In the genomic region with DNA sequence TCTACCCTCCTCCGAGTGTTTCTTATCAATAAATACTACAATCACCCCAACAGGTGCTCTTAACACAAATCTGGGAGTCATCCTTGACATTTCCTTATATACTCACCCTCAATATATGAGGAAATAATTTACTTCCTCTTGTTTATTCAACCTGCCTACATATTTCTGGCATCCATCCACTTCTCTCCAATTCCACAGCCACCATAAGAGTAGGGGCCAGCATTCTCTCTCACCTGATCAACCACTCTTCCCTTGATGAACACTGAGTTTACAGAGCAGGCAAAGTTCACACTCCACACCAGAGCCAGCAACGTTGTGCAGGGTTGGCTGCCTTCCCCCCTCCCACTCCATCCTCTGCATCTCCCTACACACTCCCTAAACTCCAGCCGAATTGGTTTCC, we compare ENCODE assay signal across 23 cellular contexts.
A peak's percentile ranks its signal among the peaks of the same experiment; 100 is the strongest.
DNase-seq lines count a peak whose midpoint lies in the region; ATAC-seq, FAIRE-seq and TF ChIP-seq lines count a peak whose summit lies in the region.
"Had no signal": no experiment of that assay in that cellular context is flagged by ENCODE, and none has a peak within 500 bp of the region (broad histone marks: within the 10 kb centered on the region; RNA-seq: fewer than 3 reads in every experiment).

No MANE protein-coding gene starts in this region.

- no peaks in the 10 kb centered on the region for H3K36me3 ChIP-seq in bronchial epithelial cell (ENCODE audit: control insufficient read depth, insufficient read depth, low read length)
- H3K36me3 ChIP-seq in mucosa of stomach (ENCODE audit: control insufficient read depth, insufficient read depth, low read length) = no peaks in the 10 kb centered on the region
- H3K36me3 ChIP-seq: BE2C; BLaER1 treated with 17β-estradiol and CSF1 and Interleukin-3, amounts not matched to agents 10 nM and 100 nM had no signal

- BruUV-seq in Calu3 (replicated peaks; lab: Mats Ljungman, UMichigan) = no TSS peak

- CTCF ChIA-PET in Calu3 (lab: Charles Lee) = no interaction called here

- no peaks in the 10 kb centered on the region for H3K4me1 ChIP-seq in mucosa of stomach (ENCODE audit: control insufficient read depth, insufficient read depth, low read length)
- H3K4me1 ChIP-seq: A549, BE2C had no signal

- H3K27ac Mint-ChIP-seq in Calu3 (ENCODE audit: unreplicated experiment) = no peak overlapping the region
- H3K27ac Mint-ChIP-seq in natural killer cell treated with Interleukin-12 subunit alpha and Interleukin-12 subunit beta and Interleukin-15 and Interleukin-18, amount 100 ng/mL, for 72 hours = no peak overlapping the region
- H3K27ac Mint-ChIP-seq: CD14-positive monocyte; CD4-positive, alpha-beta T cell; CD8-positive, alpha-beta memory T cell; GM23338 had no signal

- H3K27me3 ChIP-seq in bronchial epithelial cell (ENCODE audit: control insufficient read depth, insufficient read depth, low read length) = no peaks in the 10 kb centered on the region
- no peaks in the 10 kb centered on the region for H3K27me3 ChIP-seq in mucosa of stomach (ENCODE audit: control insufficient read depth, insufficient read depth, low read length)
- H3K27me3 ChIP-seq in dorsolateral prefrontal cortex = no peaks in the 10 kb centered on the region
- H3K27me3 ChIP-seq: BE2C; BLaER1 treated with 17β-estradiol and CSF1 and Interleukin-3, amounts not matched to agents 10 nM and 100 nM had no signal

- H3K4me3 ChIP-seq in bronchial epithelial cell (ENCODE audit: low read depth, low read length) (no peak overlapping the region), mucosa of stomach (ENCODE audit: low read length) (peak overlapping the region; percentile 8), dorsolateral prefrontal cortex (no peak overlapping the region)
- H3K4me3 ChIP-seq: A549; BLaER1 treated with 17β-estradiol and CSF1 and Interleukin-3, amounts not matched to agents 10 nM and 100 nM; GM23338 had no signal

- H3K27ac ChIP-seq in dorsolateral prefrontal cortex = peak overlapping the region in 2 of 59 donors; percentile 21 to 71
- H3K27ac ChIP-seq: 22Rv1; A549; BLaER1 treated with 17β-estradiol and CSF1 and Interleukin-3, amounts not matched to agents 10 nM and 100 nM had no signal

- intact Hi-C loops in Calu3 (cut with micrococcal nuclease; ENCODE audit: unreplicated experiment) (no loop called here), left colon (cut with DNase I, micrococcal nuclease) (no loop called here), dorsolateral prefrontal cortex (cut with DNase I) (no loop called here)

- no peaks in the 10 kb centered on the region for H3K36me3 Mint-ChIP-seq in Calu3 (ENCODE audit: insufficient read depth, unreplicated experiment)
- H3K36me3 Mint-ChIP-seq in natural killer cell treated with Interleukin-12 subunit alpha and Interleukin-12 subunit beta and Interleukin-15 and Interleukin-18, amount 100 ng/mL, for 72 hours = no peaks in the 10 kb centered on the region
- H3K36me3 Mint-ChIP-seq: CD14-positive monocyte; CD8-positive, alpha-beta memory T cell had no signal

- peaks cover 12% of the 10 kb centered on the region for H3K4me1 Mint-ChIP-seq in Calu3 (ENCODE audit: low read depth, unreplicated experiment)
- H3K4me1 Mint-ChIP-seq in natural killer cell treated with Interleukin-12 subunit alpha and Interleukin-12 subunit beta and Interleukin-15 and Interleukin-18, amount 100 ng/mL, for 72 hours (ENCODE audit: low read depth in 2 of 2) = no peaks in the 10 kb centered on the region
- H3K4me1 Mint-ChIP-seq: CD14-positive monocyte; CD8-positive, alpha-beta memory T cell had no signal

- ATAC-seq in left colon (peak; percentile 64), GM21360 (IDR thresholded peaks at IDR 0.05; ENCODE audit: unreplicated experiment) (no peak)
- no peak for ATAC-seq in natural killer cell treated with Interleukin-12 subunit alpha and Interleukin-12 subunit beta and Interleukin-15 and Interleukin-18, amount 100 ng/mL, for 72 hours
- ATAC-seq: A549, GM23338 had no signal

- peak; percentile 1 for DNase-seq in Calu3
- no peak for DNase-seq in bronchial epithelial cell (ENCODE audit: low read depth)
- DNase-seq in left colon = no peak
- DNase-seq in natural killer cell treated with Interleukin-12 subunit alpha and Interleukin-12 subunit beta and Interleukin-15 and Interleukin-18, amount 100 ng/mL, for 72 hours (ENCODE audit: low spot score) = no peak
- no peak for DNase-seq in A172 (ENCODE audit: low spot score)
- no peak for DNase-seq in dorsolateral prefrontal cortex
- DNase-seq: ACHN; AML-193; BE2C; CD4-positive, alpha-beta T cell; CD8-positive, alpha-beta memory T cell; DND-41; HCEC 1CT had no signal

- H3K9me3 Mint-ChIP-seq in Calu3 (ENCODE audit: low read depth, unreplicated experiment) = peaks cover 4% of the 10 kb centered on the region
- no peaks in the 10 kb centered on the region for H3K9me3 Mint-ChIP-seq in natural killer cell treated with Interleukin-12 subunit alpha and Interleukin-12 subunit beta and Interleukin-15 and Interleukin-18, amount 100 ng/mL, for 72 hours
- H3K9me3 Mint-ChIP-seq: CD4-positive, alpha-beta T cell; CD8-positive, alpha-beta memory T cell; GM23338 had no signal

- TF ChIP-seq CTCF in Calu3 (IDR thresholded peaks at IDR 0.05; ENCODE audit: unreplicated experiment) = no peak
- TF ChIP-seq CTCF in bronchial epithelial cell (IDR thresholded peaks at IDR 0.05; ENCODE audit: insufficient read depth, low read length, severe bottlenecking) = no peak
- TF ChIP-seq CTCF in dorsolateral prefrontal cortex (IDR thresholded peaks at IDR 0.05 in 54 of 56, conservative IDR thresholded peaks at IDR 0.05 in 2 of 56; ENCODE audit: low read depth in 1 of 56, partially characterized antibody in 56 of 56) = no peak

- H3K4me3 Mint-ChIP-seq in Calu3 (ENCODE audit: low read depth, unreplicated experiment) = no peak overlapping the region
- H3K4me3 Mint-ChIP-seq in natural killer cell treated with Interleukin-12 subunit alpha and Interleukin-12 subunit beta and Interleukin-15 and Interleukin-18, amount 100 ng/mL, for 72 hours = no peak overlapping the region
- H3K4me3 Mint-ChIP-seq: CD14-positive monocyte; CD4-positive, alpha-beta T cell; CD8-positive, alpha-beta memory T cell; GM23338 had no signal

- no peak overlapping the region for H3K9ac ChIP-seq in mucosa of stomach (ENCODE audit: low read length)
- H3K9ac ChIP-seq: BLaER1 treated with 17β-estradiol and CSF1 and Interleukin-3, amounts not matched to agents 10 nM and 100 nM had no signal

- no peaks in the 10 kb centered on the region for H3K9me3 ChIP-seq in mucosa of stomach (ENCODE audit: control insufficient read depth, low read length)
- H3K9me3 ChIP-seq: A549, BE2C had no signal

- no peaks in the 10 kb centered on the region for H3K27me3 Mint-ChIP-seq in Calu3 (ENCODE audit: unreplicated experiment)
- H3K27me3 Mint-ChIP-seq in natural killer cell treated with Interleukin-12 subunit alpha and Interleukin-12 subunit beta and Interleukin-15 and Interleukin-18, amount 100 ng/mL, for 72 hours = no peaks in the 10 kb centered on the region
- H3K27me3 Mint-ChIP-seq: CD4-positive, alpha-beta T cell had no signal

- FAIRE-seq in bronchial epithelial cell (lab: Jason Lieb, UNC) = peak; percentile 58
- FAIRE-seq: A549, G401.6, GM12892, GM19239 had no signal
